Comparison of ENCODE assay signal across 8 cellular contexts in genomic region chr17:47229535-47230443, GRCh38. TPM values are rescaled to one million over a fixed set of nuclear protein-coding genes. Genes with fewer than 3 reads are reported as not detected.
DNase-seq lines count a peak whose midpoint lies in the region; ATAC-seq, FAIRE-seq and TF ChIP-seq lines count a peak whose summit lies in the region.

No MANE protein-coding gene starts in this region.

- in situ Hi-C loops in ACHN (cut with HindIII; ENCODE audit: low pct_ligation_motif_present, low pct_unique_long_range_greater_than_20kb, low sequenced_read_pairs): no loop called here

- H3K27me3 Mint-ChIP-seq in natural killer cell treated with Interleukin-12 subunit alpha and Interleukin-12 subunit beta and Interleukin-15 and Interleukin-18, amount 100 ng/mL, for 72 hours: peaks cover 0 to 12% of the 10 kb centered on the region in 2 donors

- peak; percentile 100 for TF ChIP-seq CTCF in fibroblast of lung (conservative IDR thresholded peaks at IDR 0.05 in 1 of 2, IDR thresholded peaks at IDR 0.05 in 1 of 2; ENCODE audit: low read depth in 1 of 2, low read length in 2 of 2)

- peak overlapping the region; percentile 50 for H3K4me3 Mint-ChIP-seq in natural killer cell treated with Interleukin-12 subunit alpha and Interleukin-12 subunit beta and Interleukin-15 and Interleukin-18, amount 100 ng/mL, for 72 hours

- DNase-seq in ACHN (peak; percentile 93), GM19239 (ENCODE audit: insufficient read length, low spot score) (peak; percentile 73), LoVo (ENCODE audit: low spot score) (peak; percentile 84), RPMI7951 (ENCODE audit: low read depth) (peak; percentile 87), activated T-helper 1 cell treated with Interleukin-2 at 50 U/mL for 16 hours (ENCODE audit: low read depth) (peak; percentile 43), fibroblast of lung (ENCODE audit: low read depth in 2 of 2) (peak; percentile 91 to 96)
- peak; percentile 79 for DNase-seq in natural killer cell treated with Interleukin-12 subunit alpha and Interleukin-12 subunit beta and Interleukin-15 and Interleukin-18, amount 100 ng/mL, for 72 hours (ENCODE audit: low spot score)
- peak; percentile 33 to 65 (median 42) for DNase-seq in stimulated activated naive CD4-positive, alpha-beta T cell (lab: John Stamatoyannopoulos, UW)

- no peak overlapping the region for H3K9ac ChIP-seq in fibroblast of lung (ENCODE audit: insufficient read depth, low read length)

- peak; percentile 96 for FAIRE-seq in GM19239 (lab: Jason Lieb, UNC)

- H3K36me3 Mint-ChIP-seq in natural killer cell treated with Interleukin-12 subunit alpha and Interleukin-12 subunit beta and Interleukin-15 and Interleukin-18, amount 100 ng/mL, for 72 hours: no peaks in the 10 kb centered on the region

- peak overlapping the region in 3 of 4 experiments; percentile 2 to 41 (median 36) for H3K4me3 ChIP-seq in fibroblast of lung (replicated peaks in 1 of 4; ENCODE audit: control extremely low read depth in 1 of 4, insufficient read depth in 1 of 4, low read depth in 3 of 4, low read length in 4 of 4)

- no peaks in the 10 kb centered on the region for H3K36me3 ChIP-seq in fibroblast of lung (ENCODE audit: control insufficient read depth, insufficient read depth, low read length)

- peaks cover 13 to 15% of the 10 kb centered on the region in 2 donors for H3K4me1 Mint-ChIP-seq in natural killer cell treated with Interleukin-12 subunit alpha and Interleukin-12 subunit beta and Interleukin-15 and Interleukin-18, amount 100 ng/mL, for 72 hours (ENCODE audit: low read depth in 2 of 2)

- peak overlapping the region; percentile 80 for H3K4me2 ChIP-seq in fibroblast of lung (ENCODE audit: extremely low read depth, insufficient read depth, low read length)

- H3K27ac ChIP-seq in fibroblast of lung (ENCODE audit: insufficient read depth, low read length): peak overlapping the region; percentile 55

- H4K20me1 ChIP-seq in fibroblast of lung (ENCODE audit: control insufficient read depth, extremely low read depth, insufficient read depth, low read length): no peaks in the 10 kb centered on the region

- no peaks in the 10 kb centered on the region for H3K27me3 ChIP-seq in fibroblast of lung (ENCODE audit: control insufficient read depth, insufficient read depth, low read length)

- peak overlapping the region; percentile 71 for H2AFZ ChIP-seq in fibroblast of lung (ENCODE audit: low read length)

- peak; percentile 82 to 87 for ATAC-seq in natural killer cell treated with Interleukin-12 subunit alpha and Interleukin-12 subunit beta and Interleukin-15 and Interleukin-18, amount 100 ng/mL, for 72 hours

- no peaks in the 10 kb centered on the region for H3K9me3 ChIP-seq in fibroblast of lung (ENCODE audit: control insufficient read depth, insufficient read depth, low read depth, low read length)

- H3K9me3 Mint-ChIP-seq in natural killer cell treated with Interleukin-12 subunit alpha and Interleukin-12 subunit beta and Interleukin-15 and Interleukin-18, amount 100 ng/mL, for 72 hours: no peaks in the 10 kb centered on the region

- peak overlapping the region; percentile 22 to 67 for H3K27ac Mint-ChIP-seq in natural killer cell treated with Interleukin-12 subunit alpha and Interleukin-12 subunit beta and Interleukin-15 and Interleukin-18, amount 100 ng/mL, for 72 hours

- H3K4me1 ChIP-seq in fibroblast of lung (ENCODE audit: control insufficient read depth, extremely low read depth, insufficient read depth, low read length): peaks cover 7% of the 10 kb centered on the region

- no peaks in the 10 kb centered on the region for H3K79me2 ChIP-seq in fibroblast of lung (ENCODE audit: control insufficient read depth, insufficient read depth, low read length)

RNA-seq across cellular contexts. Expression of gene MYL4, which starts 20.6 kb away (rescaled TPM):
- not detected in 2 replicates for total RNA-seq in RPMI7951 (2014; rRNA removed; shearing (Covaris generic))
- total RNA-seq in fibroblast of lung: not detected in 2 replicates
- 0.16 and 1.3 TPM in 2 replicates for polyA plus RNA-seq in fibroblast of lung
- polyA plus RNA-seq in fibroblast of lung (2012): 1.4 TPM in 1 of 2 replicates, not detected in the other
- polyA minus RNA-seq in fibroblast of lung (ENCODE audit: low replicate concordance): not detected in 2 replicates
- 1 to 10 TPM in 1 of 2 donors, under 1 TPM in 1; 0.92 to 1.1 TPM for total RNA-seq in natural killer cell treated with Interleukin-12 subunit alpha and Interleukin-12 subunit beta and Interleukin-15 and Interleukin-18, amount 100 ng/mL, for 72 hours

RNA-seq across cellular contexts. Expression of gene ITGB3, which starts 23.8 kb away (rescaled TPM):
- total RNA-seq in RPMI7951 (2014; rRNA removed; shearing (Covaris generic)): 19.7 and 26.7 TPM in 2 replicates
- 13.1 and 22.0 TPM in 2 replicates for total RNA-seq in fibroblast of lung
- polyA plus RNA-seq in fibroblast of lung: 10.4 and 23.3 TPM in 2 replicates
- 7.3 and 17.8 TPM in 2 replicates for polyA plus RNA-seq in fibroblast of lung (2012)
- polyA minus RNA-seq in fibroblast of lung (ENCODE audit: low replicate concordance): 20.0 and 45.1 TPM in 2 replicates
- total RNA-seq in natural killer cell treated with Interleukin-12 subunit alpha and Interleukin-12 subunit beta and Interleukin-15 and Interleukin-18, amount 100 ng/mL, for 72 hours: under 1 TPM in 1 of 2 donors, not detected in 1; 0.39 TPM

RNA-seq across cellular contexts. Expression of gene CDC27, which starts 40.7 kb away (rescaled TPM):
- total RNA-seq in RPMI7951 (2014; rRNA removed; shearing (Covaris generic)): 78.6 and 109 TPM in 2 replicates
- total RNA-seq in fibroblast of lung: 81.9 and 106 TPM in 2 replicates
- polyA plus RNA-seq in fibroblast of lung: 137 TPM in 2 replicates
- 81.6 and 85.5 TPM in 2 replicates for polyA plus RNA-seq in fibroblast of lung (2012)
- polyA minus RNA-seq in fibroblast of lung (ENCODE audit: low replicate concordance): 71.1 and 102 TPM in 2 replicates
- total RNA-seq in natural killer cell treated with Interleukin-12 subunit alpha and Interleukin-12 subunit beta and Interleukin-15 and Interleukin-18, amount 100 ng/mL, for 72 hours: 100 to 1,000 TPM; 134 to 141 TPM

Comparison
In these comparisons a context has a peak if more than half of its experiments do, and no peak if none do; other contexts are left out.
1. Peak in every context shown above with its lines: DNase-seq, ATAC-seq, H3K4me3 ChIP-seq and H3K27ac ChIP-seq.
2. DNase-seq: peak in every context shown above with its lines; median percentile 94 in fibroblast of lung; 93 in ACHN; 87 in RPMI7951; 84 in LoVo; 79 in natural killer cell treated with Interleukin-12 subunit alpha and Interleukin-12 subunit beta and Interleukin-15 and Interleukin-18, amount 100 ng/mL, for 72 hours; 73 in GM19239; 43 in activated T-helper 1 cell treated with Interleukin-2 at 50 U/mL for 16 hours; 42 in stimulated activated naive CD4-positive, alpha-beta T cell.
3. RNA of gene ITGB3, which starts 23.8 kb away (total RNA-seq): 13.1 to 22.0 TPM in fibroblast of lung and 19.7 to 26.7 TPM in RPMI7951; 0.39 TPM in natural killer cell treated with Interleukin-12 subunit alpha and Interleukin-12 subunit beta and Interleukin-15 and Interleukin-18, amount 100 ng/mL, for 72 hours; every median in the first group is over 10 times any median in the second.